1 cellular context compared by ENCODE assay signal in the genomic region with DNA sequence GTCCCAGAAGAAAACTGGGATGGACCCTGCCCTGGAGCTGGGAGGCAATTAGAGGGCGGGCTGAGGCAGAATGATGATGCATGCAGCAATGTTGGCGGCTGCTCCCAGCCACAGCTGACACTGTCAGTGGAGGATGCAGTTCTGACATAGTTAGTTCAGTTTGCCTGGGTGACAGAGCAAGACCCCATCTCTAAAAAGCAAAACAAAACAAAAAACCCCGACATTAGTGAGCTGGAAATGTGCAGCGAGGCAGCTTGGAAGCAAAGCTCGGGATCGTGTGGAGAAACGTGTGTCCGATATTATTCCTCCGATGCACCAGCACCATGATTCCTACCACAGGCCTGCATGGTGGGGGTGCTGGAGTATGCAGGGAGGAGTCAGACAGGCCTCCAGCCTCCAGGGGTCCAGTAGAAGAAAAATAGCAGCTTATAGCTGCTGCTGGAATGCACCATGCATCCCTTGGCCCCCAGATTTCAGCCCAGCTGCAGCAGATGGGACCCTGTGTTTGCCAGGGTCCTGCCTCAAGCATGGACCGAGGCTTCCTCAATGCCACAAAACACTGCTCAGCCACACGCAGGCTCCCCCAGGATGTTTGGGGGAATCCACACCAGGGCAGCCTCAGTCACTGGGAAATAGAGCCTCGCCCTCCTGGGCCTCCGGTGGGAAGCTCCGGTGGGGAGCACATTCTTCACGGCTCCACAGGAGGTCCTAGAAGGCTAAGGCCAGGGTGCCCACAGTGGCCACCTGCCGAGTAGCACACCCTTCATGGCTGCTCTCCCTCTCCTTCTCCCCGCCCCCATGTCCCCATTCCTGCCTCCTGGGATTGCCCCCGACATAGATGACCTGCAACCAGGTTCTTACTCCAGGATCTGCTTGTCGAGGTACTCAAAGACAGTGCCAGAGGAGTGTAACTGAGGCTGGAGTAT.
TF ChIP-seq lines count a peak whose summit lies in the region.

No MANE protein-coding gene starts in this region.

TF ChIP-seq in IMR-90, 13 proteins besides CTCF, POLR2A, EP300 and RAD21 (continued from another document):
- TF ChIP-seq FOS (IDR thresholded peaks at IDR 0.05; ENCODE audit: low read depth, low read length) = no peak
- no peak for TF ChIP-seq NFE2L2 (IDR thresholded peaks at IDR 0.05; ENCODE audit: low read depth, low read length)
- TF ChIP-seq CHD1 (IDR thresholded peaks at IDR 0.05; ENCODE audit: low read depth, low read length) = no peak
- no peak for TF ChIP-seq MXI1 (IDR thresholded peaks at IDR 0.05; ENCODE audit: borderline replicate concordance, low read depth, low read length)
- TF ChIP-seq, protein P1, sequence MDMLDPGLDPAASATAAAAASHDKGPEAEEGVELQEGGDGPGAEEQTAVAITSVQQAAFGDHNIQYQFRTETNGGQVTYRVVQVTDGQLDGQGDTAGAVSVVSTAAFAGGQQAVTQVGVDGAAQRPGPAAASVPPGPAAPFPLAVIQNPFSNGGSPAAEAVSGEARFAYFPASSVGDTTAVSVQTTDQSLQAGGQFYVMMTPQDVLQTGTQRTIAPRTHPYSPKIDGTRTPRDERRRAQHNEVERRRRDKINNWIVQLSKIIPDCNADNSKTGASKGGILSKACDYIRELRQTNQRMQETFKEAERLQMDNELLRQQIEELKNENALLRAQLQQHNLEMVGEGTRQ (IDR thresholded peaks at IDR 0.05; ENCODE audit: low read depth, low read length) = no peak
TF ChIP-seq in IMR-90: peak in this region for 0.
